Comparison of ENCODE assay signal across 20 cellular contexts in genomic region chr1:87979079-87979478, GRCh38.
DNase-seq lines count a peak whose midpoint lies in the region; TF ChIP-seq lines count a peak whose summit lies in the region.
"Had no signal": no experiment of that assay in that cellular context is flagged by ENCODE, and none has a peak within 500 bp of the region (broad histone marks: within the 10 kb centered on the region; RNA-seq: fewer than 3 reads in every experiment).

No MANE protein-coding gene starts in this region.

- H3K79me2 ChIP-seq in OCI-LY7 (ENCODE audit: insufficient read depth, low read depth, low read length): no peaks in the 10 kb centered on the region

- no peak overlapping the region for H3K4me2 ChIP-seq in OCI-LY7 (ENCODE audit: low read length)
- H3K4me2 ChIP-seq: BLaER1 had no signal

- intact Hi-C loops in OCI-LY7 (cut with micrococcal nuclease; ENCODE audit: unreplicated experiment): no loop called here

- CTCF ChIA-PET in OCI-LY7 (lab: Charles Lee; ENCODE audit: unreplicated experiment): no interaction called here

- no peak overlapping the region for H3K27ac ChIP-seq in OCI-LY7 (ENCODE audit: low read depth, low read length, poor library complexity, severe bottlenecking)
- H3K27ac ChIP-seq: 22Rv1, BLaER1 had no signal

- no peak overlapping the region for H3K4me3 ChIP-seq in Jurkat, Clone E6-1 (ENCODE audit: low read length)
- H3K4me3 ChIP-seq in OCI-LY7 (ENCODE audit: low read depth, low read length, poor library complexity, severe bottlenecking): no peak overlapping the region
- H3K4me3 ChIP-seq: BLaER1 had no signal

- no peaks in the 10 kb centered on the region for H3K36me3 ChIP-seq in OCI-LY7 (ENCODE audit: insufficient read depth, low read length)
- H3K36me3 ChIP-seq: BLaER1 had no signal

- no peaks in the 10 kb centered on the region for H3K9me2 ChIP-seq in OCI-LY7 (ENCODE audit: insufficient read depth, low read length)

- H3K9me3 ChIP-seq in OCI-LY7 (ENCODE audit: low read length): no peaks in the 10 kb centered on the region
- H3K9me3 ChIP-seq: BLaER1, Caco-2 had no signal

- peak; percentile 52 for DNase-seq in DMS53 (lab: John Stamatoyannopoulos, UW)
- no peak for DNase-seq in DMS53 treated with DMSO at 0.1 percent for 48 hours (lab: John Stamatoyannopoulos, UW; ENCODE audit: unreplicated experiment)
- peak; percentile 37 for DNase-seq in Jurkat, Clone E6-1 (ENCODE audit: low read depth, low spot score)
- peak; percentile 12 for DNase-seq in OCI-M1 (lab: John Stamatoyannopoulos, UW)
- peak; percentile 57 for DNase-seq in left kidney (ENCODE audit: low read depth, low spot score)
- no peak for DNase-seq in inferior parietal cortex (ENCODE audit: extremely low spot score)
- DNase-seq in activated CD8-positive, alpha-beta memory T cell treated with anti-CD3 and anti-CD28 coated beads for 24 hours: no peak
- no peak for DNase-seq in OCI-LY7 (ENCODE audit: low spot score)
- DNase-seq: ACHN; Caco-2; CD4-positive, alpha-beta T cell; Kasumi-1; NCI-H1694 treated with DMSO at 0.1 percent for 48 hours; NCI-H2081 treated with DMSO at 0.1 percent for 48 hours; NCI-H226; NCI-H524 treated with DMSO at 0.1 percent for 48 hours; SIG-M5; T-cell had no signal

- no peak for TF ChIP-seq CTCF in OCI-LY7 (conservative IDR thresholded peaks at IDR 0.05; ENCODE audit: low read length)

- H3K4me1 ChIP-seq in OCI-LY7 (ENCODE audit: insufficient read depth, low read length, poor library complexity, severe bottlenecking): no peaks in the 10 kb centered on the region
- H3K4me1 ChIP-seq: BLaER1, Caco-2 had no signal

- no peaks in the 10 kb centered on the region for H4K20me1 ChIP-seq in OCI-LY7 (ENCODE audit: insufficient read depth, low read length)
- H4K20me1 ChIP-seq: BLaER1 had no signal

- no TSS peak for BruUV-seq in OCI-LY7 (replicated peaks; lab: Mats Ljungman, UMichigan)

- POLR2A ChIA-PET in OCI-LY7 (lab: Charles Lee): no interaction called here

- no peak overlapping the region for H2AFZ ChIP-seq in OCI-LY7 (ENCODE audit: low read length)

Comparison
In these comparisons a context has a peak if more than half of its experiments do, and no peak if none do; other contexts are left out.
1. DNase-seq: peak in DMS53 (single experiment), Jurkat, Clone E6-1 (single experiment), OCI-M1 (single experiment) and left kidney (single experiment); none in DMS53 treated with DMSO at 0.1 percent for 48 hours (single experiment), inferior parietal cortex (single experiment), activated CD8-positive, alpha-beta memory T cell treated with anti-CD3 and anti-CD28 coated beads for 24 hours (single experiment) and OCI-LY7 (single experiment).